In the genomic region with DNA sequence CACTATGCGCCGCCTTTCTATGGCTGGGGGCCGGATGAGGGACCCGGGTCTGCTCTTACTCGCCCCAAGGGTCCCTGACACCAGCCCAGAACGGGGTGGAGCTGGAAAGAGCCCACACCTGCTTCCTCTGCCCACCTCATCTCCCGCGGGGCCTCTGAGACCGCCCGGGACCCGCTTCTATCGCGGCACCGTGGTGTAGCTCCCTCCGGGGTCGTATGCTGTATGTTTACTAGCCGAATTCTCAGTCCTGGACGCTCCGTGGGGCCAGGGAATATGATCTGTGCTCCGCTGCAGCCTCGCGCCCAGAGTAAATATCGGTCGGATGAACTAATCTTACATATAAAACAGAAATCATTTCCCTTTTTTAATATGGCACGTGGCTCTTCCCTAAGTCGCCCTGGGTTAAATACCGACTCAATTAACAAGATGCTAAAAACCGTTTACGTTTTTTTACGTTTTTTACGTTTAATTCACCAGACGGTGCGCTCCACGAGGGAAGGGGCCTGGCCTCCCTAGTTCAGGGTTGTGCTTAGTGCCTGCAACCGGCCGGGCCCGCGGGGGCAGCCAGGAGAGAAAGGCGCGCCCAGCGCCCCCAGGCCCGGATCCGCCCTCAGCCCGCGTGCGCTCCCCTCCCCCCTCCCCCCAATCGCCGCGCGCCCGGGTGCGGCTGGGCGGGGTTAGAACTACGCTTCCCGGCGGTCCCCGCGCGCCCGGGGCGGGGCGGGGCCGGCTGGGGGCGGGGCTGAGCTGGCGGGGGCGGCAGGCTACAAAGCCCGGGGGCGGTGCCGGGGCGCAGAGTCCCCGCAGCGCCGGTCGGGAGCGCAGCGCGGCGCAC, we compare ENCODE assay signal across 8 cellular contexts. TPM values are rescaled to one million over a fixed set of nuclear protein-coding genes. Genes with fewer than 3 reads are reported as not detected.
DNase-seq lines count a peak whose midpoint lies in the region; ATAC-seq and TF ChIP-seq lines count a peak whose summit lies in the region.

A gene (plus strand): TSS at position 793 of the 835 bp plus-strand sequence. CDS start 186 bp downstream, outside the sequence.

- no peaks in the 10 kb centered on the region for H3K27me3 ChIP-seq in OCI-LY3 (ENCODE audit: low read depth, low read length)
- H3K27me3 ChIP-seq in muscle layer of duodenum (ENCODE audit: low read depth, low read length): no peaks in the 10 kb centered on the region

- H3K4me2 ChIP-seq in OCI-LY3 (ENCODE audit: low read length): peak within 1 kb of the TSS; percentile 99

- H3K36me3 Mint-ChIP-seq in activated T-cell treated with anti-CD3 and anti-CD28 coated beads, Interleukin-2, amount 50 U/mL, for 24 hours (ENCODE audit: low read depth): peaks cover 39% of the 10 kb centered on the region

- H3K4me3 Mint-ChIP-seq in activated T-cell treated with anti-CD3 and anti-CD28 coated beads, Interleukin-2, amount 50 U/mL, for 24 hours: peak within 1 kb of the TSS; percentile 89

- peak within 1 kb of the TSS; percentile 58; the same call in 1 of the 2 replicates for H2AFZ ChIP-seq in OCI-LY3 (ENCODE audit: low read depth, low read length)

- no peaks in the 10 kb centered on the region for H3K9me3 Mint-ChIP-seq in activated T-cell treated with anti-CD3 and anti-CD28 coated beads, Interleukin-2, amount 50 U/mL, for 24 hours

- H3K9ac ChIP-seq in OCI-LY3 (ENCODE audit: low read length): peak within 1 kb of the TSS; percentile 96

- TF ChIP-seq CTCF in AG10803 (conservative IDR thresholded peaks at IDR 0.05; ENCODE audit: low read length) (no peak), OCI-LY3 (IDR thresholded peaks at IDR 0.05; ENCODE audit: low read depth, low read length) (no peak)

- no peaks in the 10 kb centered on the region for H3K27me3 Mint-ChIP-seq in activated T-cell treated with anti-CD3 and anti-CD28 coated beads, Interleukin-2, amount 50 U/mL, for 24 hours

- H4K20me1 ChIP-seq in OCI-LY3 (ENCODE audit: insufficient read depth, low read length): peaks cover 39% of the 10 kb centered on the region

- H3K27ac Mint-ChIP-seq in activated T-cell treated with anti-CD3 and anti-CD28 coated beads, Interleukin-2, amount 50 U/mL, for 24 hours: peak within 1 kb of the TSS; percentile 98

- H3K79me2 ChIP-seq in OCI-LY3 (ENCODE audit: low read length): peaks cover 45% of the 10 kb centered on the region

- H3K36me3 ChIP-seq in OCI-LY3 (replicated peaks; ENCODE audit: low read depth, low read length) (peaks cover 39% of the 10 kb centered on the region), muscle layer of duodenum (ENCODE audit: control insufficient read depth in 1 of 2, insufficient read depth in 2 of 2, low read length in 2 of 2) (no peaks in the 10 kb centered on the region)

- H3K9me3 ChIP-seq in OCI-LY3 (ENCODE audit: insufficient read depth, low read length): no peaks in the 10 kb centered on the region
- no peaks in the 10 kb centered on the region for H3K9me3 ChIP-seq in muscle layer of duodenum (ENCODE audit: control insufficient read depth in 1 of 2, low read length in 2 of 2)

- peak within 1 kb of the TSS; percentile 83 for H3K27ac ChIP-seq in OCI-LY3 (ENCODE audit: low read length)
- H3K27ac ChIP-seq in muscle layer of duodenum (ENCODE audit: low read length): peak within 1 kb of the TSS; percentile 73

- H3K4me1 Mint-ChIP-seq in activated T-cell treated with anti-CD3 and anti-CD28 coated beads, Interleukin-2, amount 50 U/mL, for 24 hours (ENCODE audit: low read depth): peaks cover 46% of the 10 kb centered on the region

- H3K4me3 ChIP-seq in AG10803 (ENCODE audit: low read length): peak within 1 kb of the TSS; percentile 73
- peak within 1 kb of the TSS; percentile 88 for H3K4me3 ChIP-seq in OCI-LY3 (ENCODE audit: low read length)
- H3K4me3 ChIP-seq in muscle layer of duodenum (ENCODE audit: low read depth in 1 of 2, low read length in 2 of 2): peak within 1 kb of the TSS; percentile 64 to 67

- DNase-seq in AG10803 (ENCODE audit: low read depth): peak; percentile 50
- DNase-seq in activated T-cell treated with anti-CD3 and anti-CD28 coated beads, Interleukin-2, amount 50 U/mL, for 24 hours: peak; percentile 89
- peak; percentile 63 for DNase-seq in stimulated activated CD8-positive, alpha-beta memory T cell treated with anti-CD3 and anti-CD28 coated beads, Interleukin-7, amount 100 ng/mL, for 24 hours (ENCODE audit: low read depth)

- ATAC-seq in GM18867 (IDR thresholded peaks at IDR 0.05; ENCODE audit: unreplicated experiment): peak; percentile 62
- ATAC-seq in HG03175 (IDR thresholded peaks at IDR 0.05; ENCODE audit: unreplicated experiment): peak; percentile 51
- ATAC-seq in esophagus mucosa: peak; percentile 78

- H3K4me1 ChIP-seq in OCI-LY3 (ENCODE audit: low read length): peaks cover 52% of the 10 kb centered on the region
- H3K4me1 ChIP-seq in muscle layer of duodenum (ENCODE audit: control insufficient read depth in 1 of 2, insufficient read depth in 2 of 2, low read length in 2 of 2): peaks cover 10 to 52% of the 10 kb centered on the region in 2 donors

RNA-seq across cellular contexts. Expression of the gene that starts here (rescaled TPM):
- total RNA-seq in esophagus mucosa: 12.3 TPM

Comparison
In these comparisons a context has a peak if more than half of its experiments do, and no peak if none do; other contexts are left out.
1. Peak in every context shown above with its lines: DNase-seq, ATAC-seq, H3K4me3 ChIP-seq and H3K27ac ChIP-seq.